In genomic region chr3:135439632-135440031, GRCh38 we compare ENCODE assay signal across 7 cellular contexts.
DNase-seq lines count a peak whose midpoint lies in the region; TF ChIP-seq lines count a peak whose summit lies in the region.
"Not testable (repeated sequence)": the region's sequence is repeated elsewhere in the genome, so short reads cannot be mapped to it uniquely, and the experiment has no call there.

No MANE protein-coding gene starts in this region.

- H2BK5ac ChIP-seq in neuronal stem cell (ENCODE audit: low read length): not testable (repeated sequence)

- not testable (repeated sequence) for H3K27ac ChIP-seq in SJSA1; iPS-18a (ENCODE audit: low read length); neuronal stem cell (replicated peaks; ENCODE audit: low read length)

- not testable (repeated sequence) for H3K36me3 Mint-ChIP-seq in dendritic cell treated with granulocyte-macrophage colony-stimulating factor and Interleukin-4, amounts not matched to agents 40 ng/mL and 50 ng/mL, for 4 days (ENCODE audit: low read depth)

- H3K79me1 ChIP-seq in neuronal stem cell (ENCODE audit: low read depth, low read length): not testable (repeated sequence)

- H4K91ac ChIP-seq in neuronal stem cell (ENCODE audit: low read depth, low read length, poor library complexity): not testable (repeated sequence)

- TF ChIP-seq POLR2A in NB4 (IDR thresholded peaks at IDR 0.05; ENCODE audit: extremely low read depth, insufficient read length): not testable (repeated sequence)

- not testable (repeated sequence) for H3K14ac ChIP-seq in neuronal stem cell (ENCODE audit: low read length)

- not testable (repeated sequence) for H3K4me1 Mint-ChIP-seq in dendritic cell treated with granulocyte-macrophage colony-stimulating factor and Interleukin-4, amounts not matched to agents 40 ng/mL and 50 ng/mL, for 4 days (ENCODE audit: low read depth)

- H2AK5ac ChIP-seq in neuronal stem cell (ENCODE audit: low read depth, low read length): not testable (repeated sequence)

- H3K4ac ChIP-seq in neuronal stem cell (ENCODE audit: low read length): not testable (repeated sequence)

- H3K27me3 ChIP-seq in SJSA1 (replicated peaks); iPS-18a (ENCODE audit: control insufficient read depth, insufficient read depth, low read length); neuronal stem cell (ENCODE audit: control insufficient read depth in 3 of 3, insufficient read depth in 3 of 3, low read depth in 1 of 3, low read length in 3 of 3): not testable (repeated sequence)

- not testable (repeated sequence) for H3K23ac ChIP-seq in neuronal stem cell (ENCODE audit: low read depth, low read length, poor library complexity)

- peak overlapping the region; percentile 41 for H3K4me3 Mint-ChIP-seq in dendritic cell treated with granulocyte-macrophage colony-stimulating factor and Interleukin-4, amounts not matched to agents 40 ng/mL and 50 ng/mL, for 4 days

- intact Hi-C loops in dendritic cell treated with granulocyte-macrophage colony-stimulating factor and Interleukin-4, amounts not matched to agents 40 ng/mL and 50 ng/mL, for 4 days (cut with micrococcal nuclease): not testable (repeated sequence)

- H2BK15ac ChIP-seq in neuronal stem cell (ENCODE audit: low read length): not testable (repeated sequence)

- H4K8ac ChIP-seq in neuronal stem cell (ENCODE audit: low read depth, low read length): not testable (repeated sequence)

- H2BK120ac ChIP-seq in neuronal stem cell (ENCODE audit: low read depth, low read length): not testable (repeated sequence)

- not testable (repeated sequence) for H3K27me3 Mint-ChIP-seq in dendritic cell treated with granulocyte-macrophage colony-stimulating factor and Interleukin-4, amounts not matched to agents 40 ng/mL and 50 ng/mL, for 4 days

- not testable (repeated sequence) for H3K27ac Mint-ChIP-seq in dendritic cell treated with granulocyte-macrophage colony-stimulating factor and Interleukin-4, amounts not matched to agents 40 ng/mL and 50 ng/mL, for 4 days

- peak overlapping the region; percentile 46 for H3K4me3 ChIP-seq in NB4 (ENCODE audit: low read depth, low read length)
- peak overlapping the region; percentile 25 for H3K4me3 ChIP-seq in SJSA1
- peak overlapping the region; percentile 52 for H3K4me3 ChIP-seq in iPS-18a (ENCODE audit: low read length)
- H3K4me3 ChIP-seq in neuronal stem cell (ENCODE audit: low read length in 2 of 2): not testable (repeated sequence)

- H3K36me3 ChIP-seq in SJSA1; iPS-18a (ENCODE audit: control insufficient read depth, low read depth, low read length); neuronal stem cell (replicated peaks in 1 of 2; ENCODE audit: control insufficient read depth in 2 of 2, insufficient read depth in 2 of 2, low read length in 2 of 2): not testable (repeated sequence)

- H3K9me3 ChIP-seq in SJSA1 (replicated peaks); iPS-18a (ENCODE audit: control insufficient read depth, low read depth, low read length); neuronal stem cell (replicated peaks in 1 of 2; ENCODE audit: control insufficient read depth in 2 of 2, insufficient read depth in 1 of 2, low read depth in 1 of 2, low read length in 2 of 2): not testable (repeated sequence)

- DNase-seq in ELF-1 (ENCODE audit: low read depth, low spot score): peak; percentile 17
- DNase-seq in NB4 (ENCODE audit: low read depth); SJSA1 (ENCODE audit: low read depth in 1 of 2, low spot score in 2 of 2); neuronal stem cell (ENCODE audit: low spot score): not testable (repeated sequence)
- DNase-seq in NCI-H2227 treated with DMSO at 0.1 percent for 48 hours (lab: John Stamatoyannopoulos, UW): peak; percentile 9

- H3K4me2 ChIP-seq in neuronal stem cell (ENCODE audit: insufficient read depth, low read length, poor library complexity, severe bottlenecking): not testable (repeated sequence)

- not testable (repeated sequence) for H2BK12ac ChIP-seq in neuronal stem cell (ENCODE audit: low read length)

- no CpG with 5 or more reads among the region's 7 CpGs for WGBS in neuronal stem cell (ENCODE audit: extremely low coverage in 2 of 2, insufficient read length in 2 of 2, insufficient replicate concordance in 1 of 2), 2 donors

- H3K4me1 ChIP-seq in SJSA1 (replicated peaks); iPS-18a (ENCODE audit: control insufficient read depth, low read depth, low read length); neuronal stem cell (ENCODE audit: control insufficient read depth in 2 of 2, insufficient read depth in 1 of 2, low read depth in 1 of 2, low read length in 2 of 2): not testable (repeated sequence)

- H3K9ac ChIP-seq in iPS-18a (ENCODE audit: low read length): peak overlapping the region; percentile 56
- not testable (repeated sequence) for H3K9ac ChIP-seq in neuronal stem cell (ENCODE audit: low read depth, low read length, poor library complexity)

- H3K18ac ChIP-seq in neuronal stem cell (ENCODE audit: low read length): not testable (repeated sequence)

- peak overlapping the region; percentile 74 for H2AFZ ChIP-seq in neuronal stem cell (ENCODE audit: low read length)

- H3K9me3 Mint-ChIP-seq in dendritic cell treated with granulocyte-macrophage colony-stimulating factor and Interleukin-4, amounts not matched to agents 40 ng/mL and 50 ng/mL, for 4 days: not testable (repeated sequence)

- not testable (repeated sequence) for TF ChIP-seq CTCF in NB4 (IDR thresholded peaks at IDR 0.05; ENCODE audit: low read depth, low read length)
